ENCODE assay signal across 22 cellular contexts in the genomic region with DNA sequence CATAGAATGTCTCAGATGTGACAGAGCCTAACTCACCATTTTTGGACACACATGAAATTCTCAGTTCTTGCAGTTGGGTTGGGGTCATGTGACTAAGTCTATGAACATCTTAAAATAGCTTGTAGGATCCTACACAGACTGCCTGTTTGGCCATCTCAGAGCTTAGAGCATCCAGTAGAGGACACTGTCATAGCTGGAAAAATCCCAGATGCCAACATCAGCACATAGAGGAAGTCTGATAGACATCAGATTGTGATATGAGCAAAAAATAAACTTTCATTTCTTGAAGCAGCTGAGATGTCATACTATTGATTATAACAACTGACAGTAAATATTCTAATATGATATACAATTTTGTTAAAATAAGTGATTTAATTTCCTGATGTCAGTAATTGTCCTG.
DNase-seq lines count a peak whose midpoint lies in the region; ATAC-seq and TF ChIP-seq lines count a peak whose summit lies in the region.
"Had no signal": no experiment of that assay in that cellular context is flagged by ENCODE, and none has a peak within 500 bp of the region (broad histone marks: within the 10 kb centered on the region; RNA-seq: fewer than 3 reads in every experiment).

No MANE protein-coding gene starts in this region.

- ATAC-seq in GM19023 (IDR thresholded peaks at IDR 0.05; ENCODE audit: unreplicated experiment): no peak
- ATAC-seq: CD8-positive, alpha-beta T cell; Panc1 had no signal

- H3K4me1 ChIP-seq in left ventricle myocardium inferior: no peaks in the 10 kb centered on the region
- H3K4me1 ChIP-seq: Caco-2 had no signal

- POLR2A ChIA-PET in GM10248 (lab: Yijun Ruan, JAX): no interaction called here

- no peak overlapping the region for H3K27ac ChIP-seq in left ventricle myocardium inferior (replicated peaks)
- H3K27ac ChIP-seq: C4-2B had no signal

- intact Hi-C loops in left ventricle myocardium inferior (cut with micrococcal nuclease): no loop called here

- H3K27me3 ChIP-seq in left ventricle myocardium inferior (ENCODE audit: low read depth): no peaks in the 10 kb centered on the region

- in situ Hi-C loops in SK-MEL-5 (cut with HindIII; ENCODE audit: low pct_unique_long_range_greater_than_20kb, low sequenced_read_pairs): no loop called here

- CTCF ChIA-PET in GM10248 (lab: Yijun Ruan, JAX): interaction anchor here (1.4 kb wide), 1 partner anchor 13 kb away, joined by 3 read pairs; no protein-coding TSS in a partner anchor

- TF ChIP-seq CTCF in left ventricle myocardium inferior (IDR thresholded peaks at IDR 0.05; ENCODE audit: borderline replicate concordance) (no peak), GM10248 (IDR thresholded peaks at IDR 0.05; ENCODE audit: control extremely low read depth, extremely low read depth, low read depth, missing control alignments) (no peak)

- no peaks in the 10 kb centered on the region for H3K9me3 ChIP-seq in left ventricle myocardium inferior (replicated peaks)
- H3K9me3 ChIP-seq: Caco-2 had no signal

- H3K36me3 ChIP-seq in left ventricle myocardium inferior: no peaks in the 10 kb centered on the region

- no peak overlapping the region for H3K4me3 ChIP-seq in left ventricle myocardium inferior

- peak; percentile 3 for DNase-seq in SIG-M5 treated with dmso at 0.1 percent for 504 hours (lab: John Stamatoyannopoulos, UW; ENCODE audit: unreplicated experiment)
- no peak for DNase-seq in SIG-M5 (lab: John Stamatoyannopoulos, UW)
- DNase-seq in SK-MEL-5 (ENCODE audit: low read depth, low spot score): peak; percentile 26
- peak; percentile 8 for DNase-seq in globus pallidus (ENCODE audit: low spot score)
- DNase-seq in left ventricle myocardium inferior: no peak
- DNase-seq in GM10248 (ENCODE audit: extremely low spot score): no peak
- DNase-seq: AML-193; Caco-2; CD8-positive, alpha-beta T cell; DMS79 treated with DMSO at 0.1 percent for 48 hours; GF-D8; Kasumi-1; NCI-H1105 treated with DMSO at 0.1 percent for 48 hours; NCI-H2029; NCI-H2171 treated with DMSO at 0.1 percent for 48 hours; NCI-H345; NCI-H524; SHP77 treated with DMSO at 0.1 percent for 48 hours; T-helper 1 cell had no signal

Comparison
In these comparisons a context has a peak if more than half of its experiments do, and no peak if none do; other contexts are left out.
1. DNase-seq: peak in SIG-M5 treated with dmso at 0.1 percent for 504 hours (single experiment), SK-MEL-5 (single experiment) and globus pallidus (single experiment); none in SIG-M5 (single experiment), left ventricle myocardium inferior (single experiment) and GM10248 (single experiment).